ENCODE assay signal across 2 cellular contexts in genomic region chr5:52948418-52949076, GRCh38.
A peak's percentile ranks its signal among the peaks of the same experiment; 100 is the strongest.
TF ChIP-seq lines count a peak whose summit lies in the region.

No MANE protein-coding gene starts in this region.

TF ChIP-seq in WTC11, 78 proteins besides CTCF, POLR2A, EP300 and RAD21 (continued from another document):
- TF ChIP-seq, protein P1, sequence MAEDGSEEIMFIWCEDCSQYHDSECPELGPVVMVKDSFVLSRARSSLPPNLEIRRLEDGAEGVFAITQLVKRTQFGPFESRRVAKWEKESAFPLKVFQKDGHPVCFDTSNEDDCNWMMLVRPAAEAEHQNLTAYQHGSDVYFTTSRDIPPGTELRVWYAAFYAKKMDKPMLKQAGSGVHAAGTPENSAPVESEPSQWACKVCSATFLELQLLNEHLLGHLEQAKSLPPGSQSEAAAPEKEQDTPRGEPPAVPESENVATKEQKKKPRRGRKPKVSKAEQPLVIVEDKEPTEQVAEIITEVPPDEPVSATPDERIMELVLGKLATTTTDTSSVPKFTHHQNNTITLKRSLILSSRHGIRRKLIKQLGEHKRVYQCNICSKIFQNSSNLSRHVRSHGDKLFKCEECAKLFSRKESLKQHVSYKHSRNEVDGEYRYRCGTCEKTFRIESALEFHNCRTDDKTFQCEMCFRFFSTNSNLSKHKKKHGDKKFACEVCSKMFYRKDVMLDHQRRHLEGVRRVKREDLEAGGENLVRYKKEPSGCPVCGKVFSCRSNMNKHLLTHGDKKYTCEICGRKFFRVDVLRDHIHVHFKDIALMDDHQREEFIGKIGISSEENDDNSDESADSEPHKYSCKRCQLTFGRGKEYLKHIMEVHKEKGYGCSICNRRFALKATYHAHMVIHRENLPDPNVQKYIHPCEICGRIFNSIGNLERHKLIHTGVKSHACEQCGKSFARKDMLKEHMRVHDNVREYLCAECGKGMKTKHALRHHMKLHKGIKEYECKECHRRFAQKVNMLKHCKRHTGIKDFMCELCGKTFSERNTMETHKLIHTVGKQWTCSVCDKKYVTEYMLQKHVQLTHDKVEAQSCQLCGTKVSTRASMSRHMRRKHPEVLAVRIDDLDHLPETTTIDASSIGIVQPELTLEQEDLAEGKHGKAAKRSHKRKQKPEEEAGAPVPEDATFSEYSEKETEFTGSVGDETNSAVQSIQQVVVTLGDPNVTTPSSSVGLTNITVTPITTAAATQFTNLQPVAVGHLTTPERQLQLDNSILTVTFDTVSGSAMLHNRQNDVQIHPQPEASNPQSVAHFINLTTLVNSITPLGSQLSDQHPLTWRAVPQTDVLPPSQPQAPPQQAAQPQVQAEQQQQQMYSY (CRISPR knock-in tag; IDR thresholded peaks at IDR 0.05), result no peak
- no peak for TF ChIP-seq SP1 (CRISPR knock-in tag; conservative IDR thresholded peaks at IDR 0.05)
- TF ChIP-seq MYBL2 (CRISPR knock-in tag; IDR thresholded peaks at IDR 0.05), result no peak
- TF ChIP-seq RELA (CRISPR knock-in tag; IDR thresholded peaks at IDR 0.05; ENCODE audit: borderline replicate concordance), result no peak
- TF ChIP-seq CBFB (CRISPR knock-in tag; IDR thresholded peaks at IDR 0.05; ENCODE audit: low read depth), result no peak
- TF ChIP-seq ZNF138 (CRISPR knock-in tag; conservative IDR thresholded peaks at IDR 0.05), result no peak
- no peak for TF ChIP-seq CREB1 (CRISPR knock-in tag; IDR thresholded peaks at IDR 0.05)
- TF ChIP-seq, protein P2, sequence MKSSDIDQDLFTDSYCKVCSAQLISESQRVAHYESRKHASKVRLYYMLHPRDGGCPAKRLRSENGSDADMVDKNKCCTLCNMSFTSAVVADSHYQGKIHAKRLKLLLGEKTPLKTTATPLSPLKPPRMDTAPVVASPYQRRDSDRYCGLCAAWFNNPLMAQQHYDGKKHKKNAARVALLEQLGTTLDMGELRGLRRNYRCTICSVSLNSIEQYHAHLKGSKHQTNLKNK (CRISPR knock-in tag; IDR thresholded peaks at IDR 0.05), result no peak
- no peak for TF ChIP-seq TP53 (CRISPR knock-in tag; IDR thresholded peaks at IDR 0.05)
- TF ChIP-seq TCF7 (CRISPR knock-in tag; IDR thresholded peaks at IDR 0.05; ENCODE audit: low read depth), result no peak
- TF ChIP-seq FOXJ3 (CRISPR knock-in tag; IDR thresholded peaks at IDR 0.05; ENCODE audit: borderline replicate concordance), result no peak
TF ChIP-seq in WTC11: peak in this region for 0.

TF ChIP-seq in HepG2, 621 proteins besides CTCF, POLR2A, EP300 and RAD21 (continued from another document):
- TF ChIP-seq PHF5A (CRISPR knock-in tag; IDR thresholded peaks at IDR 0.05; ENCODE audit: low read depth, unreplicated experiment) (no peak), RFXANK (CRISPR knock-in tag; IDR thresholded peaks at IDR 0.05) (no peak), ZNF564 (CRISPR knock-in tag; IDR thresholded peaks at IDR 0.05) (no peak), AGO2 (optimal IDR thresholded peaks at IDR 0.05; ENCODE audit: low read depth, low read length) (no peak), MXD3 (CRISPR knock-in tag; IDR thresholded peaks at IDR 0.05) (no peak), KLF9 (CRISPR knock-in tag; IDR thresholded peaks at IDR 0.05; ENCODE audit: low read depth) (0 out of 2 replicates have a peak, but pooled peaks have one; percentile 38), ZNF30 (CRISPR knock-in tag; IDR thresholded peaks at IDR 0.05) (no peak), ZNF558 (CRISPR knock-in tag; IDR thresholded peaks at IDR 0.05; ENCODE audit: borderline replicate concordance) (no peak), KLF12 (CRISPR knock-in tag; IDR thresholded peaks at IDR 0.05; ENCODE audit: borderline replicate concordance) (no peak), MED1 (CRISPR knock-in tag; IDR thresholded peaks at IDR 0.05) (peak; percentile 10; the same call in 1 of the 2 replicates), ELF3 (CRISPR knock-in tag; IDR thresholded peaks at IDR 0.05) (peak; percentile 58), STAG1 (CRISPR knock-in tag; IDR thresholded peaks at IDR 0.05) (peak; percentile 96), HNF4G (IDR thresholded peaks at IDR 0.05; ENCODE audit: borderline replicate concordance, low read depth, low read length) (no peak), HNF4G (CRISPR knock-in tag; IDR thresholded peaks at IDR 0.05; ENCODE audit: borderline replicate concordance, low read depth) (no peak), HOXA9 (CRISPR knock-in tag; IDR thresholded peaks at IDR 0.05; ENCODE audit: borderline replicate concordance) (no peak), ARID5B (CRISPR knock-in tag; IDR thresholded peaks at IDR 0.05) (0 out of 2 replicates have a peak, but pooled peaks have one; percentile 9), SAP130 (CRISPR knock-in tag; IDR thresholded peaks at IDR 0.05; ENCODE audit: low read depth) (0 out of 2 replicates have a peak, but pooled peaks have one; percentile 33), SOX6 (IDR thresholded peaks at IDR 0.05) (no peak), SOX6 (CRISPR knock-in tag; IDR thresholded peaks at IDR 0.05) (0 out of 2 replicates have a peak, but pooled peaks have one; percentile 18), ZKSCAN5 (CRISPR knock-in tag; IDR thresholded peaks at IDR 0.05) (no peak), TSC22D2 (CRISPR knock-in tag; IDR thresholded peaks at IDR 0.05; ENCODE audit: borderline replicate concordance) (peak; percentile 52; the same call in 1 of the 2 replicates)
- TF ChIP-seq, protein P3, sequence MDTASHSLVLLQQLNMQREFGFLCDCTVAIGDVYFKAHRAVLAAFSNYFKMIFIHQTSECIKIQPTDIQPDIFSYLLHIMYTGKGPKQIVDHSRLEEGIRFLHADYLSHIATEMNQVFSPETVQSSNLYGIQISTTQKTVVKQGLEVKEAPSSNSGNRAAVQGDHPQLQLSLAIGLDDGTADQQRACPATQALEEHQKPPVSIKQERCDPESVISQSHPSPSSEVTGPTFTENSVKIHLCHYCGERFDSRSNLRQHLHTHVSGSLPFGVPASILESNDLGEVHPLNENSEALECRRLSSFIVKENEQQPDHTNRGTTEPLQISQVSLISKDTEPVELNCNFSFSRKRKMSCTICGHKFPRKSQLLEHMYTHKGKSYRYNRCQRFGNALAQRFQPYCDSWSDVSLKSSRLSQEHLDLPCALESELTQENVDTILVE (CRISPR knock-in tag; IDR thresholded peaks at IDR 0.05), result 0 out of 2 replicates have a peak, but pooled peaks have one; percentile 48
- TF ChIP-seq, protein P4, sequence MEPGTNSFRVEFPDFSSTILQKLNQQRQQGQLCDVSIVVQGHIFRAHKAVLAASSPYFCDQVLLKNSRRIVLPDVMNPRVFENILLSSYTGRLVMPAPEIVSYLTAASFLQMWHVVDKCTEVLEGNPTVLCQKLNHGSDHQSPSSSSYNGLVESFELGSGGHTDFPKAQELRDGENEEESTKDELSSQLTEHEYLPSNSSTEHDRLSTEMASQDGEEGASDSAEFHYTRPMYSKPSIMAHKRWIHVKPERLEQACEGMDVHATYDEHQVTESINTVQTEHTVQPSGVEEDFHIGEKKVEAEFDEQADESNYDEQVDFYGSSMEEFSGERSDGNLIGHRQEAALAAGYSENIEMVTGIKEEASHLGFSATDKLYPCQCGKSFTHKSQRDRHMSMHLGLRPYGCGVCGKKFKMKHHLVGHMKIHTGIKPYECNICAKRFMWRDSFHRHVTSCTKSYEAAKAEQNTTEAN (CRISPR knock-in tag; conservative IDR thresholded peaks at IDR 0.05), result no peak
